In genomic region chr11:3942160-3942955, GRCh38 we compare ENCODE assay signal across 13 cellular contexts.
DNase-seq lines count a peak whose midpoint lies in the region; ATAC-seq and TF ChIP-seq lines count a peak whose summit lies in the region.
"Had no signal": no experiment of that assay in that cellular context is flagged by ENCODE, and none has a peak within 500 bp of the region (broad histone marks: within the 10 kb centered on the region; RNA-seq: fewer than 3 reads in every experiment).

No MANE protein-coding gene starts in this region.

- TF ChIP-seq POLR2A in sigmoid colon (IDR thresholded peaks at IDR 0.05) = no peak

- H3K27ac ChIP-seq in esophagus (ENCODE audit: low read depth in 2 of 2, low read length in 1 of 2) (peak overlapping the region; percentile 40 to 45), thoracic aorta (peak overlapping the region; percentile 18 to 67), sigmoid colon (peak overlapping the region in 1 of 4 donors; percentile 2)

- H3K4me3 ChIP-seq in esophagus (ENCODE audit: low read depth in 1 of 2, low read length in 2 of 2) (no peak overlapping the region), thoracic aorta (no peak overlapping the region), sigmoid colon (no peak overlapping the region)
- H3K4me3 ChIP-seq: transverse colon had no signal

- H3K9me3 ChIP-seq in esophagus (ENCODE audit: control insufficient read depth in 2 of 2, insufficient read depth in 1 of 2, low read depth in 1 of 2, low read length in 1 of 2) (no peaks in the 10 kb centered on the region), thoracic aorta (no peaks in the 10 kb centered on the region), sigmoid colon (no peaks in the 10 kb centered on the region)
- H3K9me3 ChIP-seq: transverse colon had no signal

- TF ChIP-seq EP300 in sigmoid colon (IDR thresholded peaks at IDR 0.05) = no peak

- WGBS in esophagus, 2 donors = 56 to 65% methylated on average over 3 of the region's 3 CpGs
- WGBS in sigmoid colon, 2 donors = 51 to 54% methylated on average over 3 of the region's 3 CpGs

- no peak for ATAC-seq in thoracic aorta (ENCODE audit: insufficient number of reproducible peaks, low FRiP score, low read depth)
- ATAC-seq: left ventricle myocardium superior had no signal

- TF ChIP-seq CTCF in thoracic aorta (IDR thresholded peaks at IDR 0.05) = no peak
- TF ChIP-seq CTCF in sigmoid colon (IDR thresholded peaks at IDR 0.05) = no peak

- peak; percentile 15 for DNase-seq in activated CD4-positive, alpha-beta T cell treated with anti-CD3 and anti-CD28 coated beads, Interleukin-2, amount 50 U/mL, for 1 hour
- no peak for DNase-seq in activated CD4-positive, alpha-beta T cell treated with anti-CD3 and anti-CD28 coated beads, Interleukin-2, amount 50 U/mL, for 48 hours
- peak; percentile 35 for DNase-seq in M059J (ENCODE audit: low read depth)
- DNase-seq in thoracic aorta (ENCODE audit: low spot score) = no peak
- no peak for DNase-seq in stimulated activated CD4-positive, alpha-beta T cell treated with anti-CD3 and anti-CD28 coated beads, Interleukin-2, amount 100 ng/mL, for 48 hours
- no peak for DNase-seq in NCI-H748 (lab: John Stamatoyannopoulos, UW; ENCODE audit: unreplicated experiment)
- no peak for DNase-seq in sigmoid colon
- DNase-seq: erythroblast, left ventricle myocardium superior, NCI-H146, SHP77 treated with DMSO at 0.1 percent for 48 hours, transverse colon had no signal

- H3K4me1 ChIP-seq in esophagus (ENCODE audit: control insufficient read depth in 2 of 2, insufficient read depth in 2 of 2, low read length in 1 of 2) (peaks cover 1 to 15% of the 10 kb centered on the region in 2 donors), thoracic aorta (ENCODE audit: control insufficient read depth in 1 of 2, low read depth in 2 of 2) (peaks cover 63 to 87% of the 10 kb centered on the region in 2 donors), sigmoid colon (peaks cover 0 to 56% (median 40%) of the 10 kb centered on the region in 4 donors)

- H3K27me3 ChIP-seq in esophagus (ENCODE audit: control insufficient read depth in 1 of 2, insufficient read depth in 2 of 2, low read length in 2 of 2) (no peaks in the 10 kb centered on the region), thoracic aorta (replicated peaks; ENCODE audit: insufficient read depth) (no peaks in the 10 kb centered on the region), sigmoid colon (no peaks in the 10 kb centered on the region)
- H3K27me3 ChIP-seq: transverse colon had no signal

- intact Hi-C loops in sigmoid colon (cut with DNase I) = no loop called here

- no peaks in the 10 kb centered on the region for H3K36me3 ChIP-seq in esophagus (ENCODE audit: control insufficient read depth in 2 of 2, insufficient read depth in 2 of 2, low read length in 1 of 2)
- no peaks in the 10 kb centered on the region for H3K36me3 ChIP-seq in thoracic aorta
- no peaks in the 10 kb centered on the region for H3K36me3 ChIP-seq in sigmoid colon
- H3K36me3 ChIP-seq: transverse colon had no signal

Comparison
In these comparisons a context has a peak if more than half of its experiments do, and no peak if none do; other contexts are left out.
1. DNase-seq: peak in activated CD4-positive, alpha-beta T cell treated with anti-CD3 and anti-CD28 coated beads, Interleukin-2, amount 50 U/mL, for 1 hour (single experiment) and M059J (single experiment); none in activated CD4-positive, alpha-beta T cell treated with anti-CD3 and anti-CD28 coated beads, Interleukin-2, amount 50 U/mL, for 48 hours (0 of 2), thoracic aorta (single experiment), stimulated activated CD4-positive, alpha-beta T cell treated with anti-CD3 and anti-CD28 coated beads, Interleukin-2, amount 100 ng/mL, for 48 hours (0 of 2), NCI-H748 (single experiment) and sigmoid colon (single experiment).